Comparison of ENCODE assay signal across 10 cellular contexts in genomic region chr9:108443741-108444140, GRCh38.
DNase-seq lines count a peak whose midpoint lies in the region; ATAC-seq and TF ChIP-seq lines count a peak whose summit lies in the region.
"Had no signal": no experiment of that assay in that cellular context is flagged by ENCODE, and none has a peak within 500 bp of the region (broad histone marks: within the 10 kb centered on the region; RNA-seq: fewer than 3 reads in every experiment).

No MANE protein-coding gene starts in this region.

- WGBS in testis, 2 donors = 70 to 79% methylated on average over 3 of the region's 3 CpGs

- TF ChIP-seq CTCF in testis (IDR thresholded peaks at IDR 0.05) = no peak

- no peak overlapping the region for H3K4me3 ChIP-seq in testis
- H3K4me3 ChIP-seq: lung had no signal

- peak; percentile 25 for DNase-seq in AG08396 (ENCODE audit: low spot score)
- DNase-seq in NCI-H69 (lab: John Stamatoyannopoulos, UW) = peak; percentile 23
- peak; percentile 17 for DNase-seq in dermis blood vessel endothelial cell
- peak; percentile 38 for DNase-seq in myocyte (ENCODE audit: low read depth)
- DNase-seq in testis = no peak
- no peak for DNase-seq in KG1 (lab: John Stamatoyannopoulos, UW)
- DNase-seq: CD4-positive, alpha-beta T cell had no signal

- no peak for TF ChIP-seq POLR2A in testis (IDR thresholded peaks at IDR 0.05)

- H3K9me3 ChIP-seq in testis = no peaks in the 10 kb centered on the region

- intact Hi-C loops in testis (cut with DNase I; ENCODE audit: low total_unique reads) = no loop called here

- H3K27ac ChIP-seq in testis = no peak overlapping the region

- no peaks in the 10 kb centered on the region for H3K27me3 ChIP-seq in testis

- H3K4me1 ChIP-seq in testis = no peaks in the 10 kb centered on the region

- no peak for ATAC-seq in HG02642 (IDR thresholded peaks at IDR 0.05; ENCODE audit: poor library complexity, unreplicated experiment)
- no peak for ATAC-seq in HG03442 (IDR thresholded peaks at IDR 0.05; ENCODE audit: unreplicated experiment)

- no peaks in the 10 kb centered on the region for H3K36me3 ChIP-seq in testis (ENCODE audit: low read depth, missing control alignments)

Comparison
In these comparisons a context has a peak if more than half of its experiments do, and no peak if none do; other contexts are left out.
1. DNase-seq: peak in AG08396 (single experiment), NCI-H69 (single experiment), dermis blood vessel endothelial cell (single experiment) and myocyte (single experiment); none in testis (single experiment) and KG1 (single experiment).